10 cellular contexts compared by ENCODE assay signal in the genomic region with DNA sequence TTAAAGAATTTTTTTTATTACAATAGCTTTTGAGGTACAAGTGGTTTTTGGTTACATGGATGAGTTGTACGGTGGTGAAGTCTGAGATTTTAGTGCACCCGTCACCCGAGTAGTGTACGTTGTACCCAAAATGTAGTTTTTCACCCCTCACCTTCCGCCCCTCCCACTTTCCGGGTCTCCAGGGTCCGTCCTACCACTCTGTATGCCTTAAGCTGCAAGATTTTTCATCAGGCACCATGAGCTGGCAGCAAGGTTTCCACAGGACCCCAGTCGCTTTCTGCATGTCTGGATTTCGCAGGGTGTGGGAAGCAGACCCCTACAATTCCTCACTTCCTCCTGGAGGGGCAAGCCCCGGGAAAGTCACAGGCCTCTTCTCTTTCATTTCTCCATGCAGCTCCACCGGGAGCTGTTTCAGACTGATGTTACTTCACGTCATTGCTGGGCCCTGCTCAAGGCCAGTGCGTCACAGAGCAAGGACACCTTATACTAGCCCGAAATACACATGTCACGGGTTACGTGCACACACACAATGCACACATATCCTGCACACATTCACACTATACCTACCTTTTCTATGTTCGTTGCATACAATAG.
DNase-seq lines count a peak whose midpoint lies in the region; ATAC-seq and TF ChIP-seq lines count a peak whose summit lies in the region.
"Had no signal": no experiment of that assay in that cellular context is flagged by ENCODE, and none has a peak within 500 bp of the region (broad histone marks: within the 10 kb centered on the region; RNA-seq: fewer than 3 reads in every experiment).

No MANE protein-coding gene starts in this region.

- H3K27me3 Mint-ChIP-seq in stimulated activated naive CD8-positive, alpha-beta T cell treated with anti-CD3 and anti-CD28 coated beads, Interleukin-15, Interleukin-2, amounts not matched to agents 100 ng/mL and 50 ng/mL, for 24 hours = peaks cover 3% of the 10 kb centered on the region
- no peaks in the 10 kb centered on the region for H3K27me3 Mint-ChIP-seq in central memory CD8-positive, alpha-beta T cell
- H3K27me3 Mint-ChIP-seq in osteocyte (ENCODE audit: unreplicated experiment) = no peaks in the 10 kb centered on the region

- H3K9me3 Mint-ChIP-seq in stimulated activated naive CD8-positive, alpha-beta T cell treated with anti-CD3 and anti-CD28 coated beads, Interleukin-15, Interleukin-2, amounts not matched to agents 100 ng/mL and 50 ng/mL, for 24 hours = no peaks in the 10 kb centered on the region
- no peaks in the 10 kb centered on the region for H3K9me3 Mint-ChIP-seq in central memory CD8-positive, alpha-beta T cell
- no peaks in the 10 kb centered on the region for H3K9me3 Mint-ChIP-seq in osteocyte (ENCODE audit: unreplicated experiment)

- H3K4me1 Mint-ChIP-seq in stimulated activated naive CD8-positive, alpha-beta T cell treated with anti-CD3 and anti-CD28 coated beads, Interleukin-15, Interleukin-2, amounts not matched to agents 100 ng/mL and 50 ng/mL, for 24 hours (ENCODE audit: low read depth) = peaks cover 33% of the 10 kb centered on the region
- peaks cover 40% of the 10 kb centered on the region for H3K4me1 Mint-ChIP-seq in central memory CD8-positive, alpha-beta T cell
- H3K4me1 Mint-ChIP-seq in osteocyte (ENCODE audit: unreplicated experiment) = peaks cover 63% of the 10 kb centered on the region

- ATAC-seq in stimulated activated naive CD8-positive, alpha-beta T cell treated with anti-CD3 and anti-CD28 coated beads, Interleukin-15, Interleukin-2, amounts not matched to agents 100 U/mL and 50 U/mL, for 24 hours = no peak
- ATAC-seq in central memory CD8-positive, alpha-beta T cell (replicated peaks; ENCODE audit: extremely low read depth, poor library complexity, severe bottlenecking) = no peak
- ATAC-seq in HG03159 (IDR thresholded peaks at IDR 0.05; ENCODE audit: unreplicated experiment) = no peak
- ATAC-seq in activated CD4-positive, CD25-positive, alpha-beta regulatory T cell treated with anti-CD3 and anti-CD28 coated beads, Interleukin-2, amount 50 U/mL, for 24 hours = no peak

- DNase-seq in stimulated activated naive CD8-positive, alpha-beta T cell treated with anti-CD3 and anti-CD28 coated beads, Interleukin-15, Interleukin-2, amounts not matched to agents 100 U/mL and 50 U/mL, for 24 hours = no peak
- DNase-seq in central memory CD8-positive, alpha-beta T cell (ENCODE audit: low spot score in 2 of 2) = no peak
- no peak for DNase-seq in osteocyte (ENCODE audit: extremely low spot score, unreplicated experiment)
- DNase-seq in activated effector memory CD4-positive, alpha-beta T cell treated with Interleukin-2 at 50 U/mL for 16 hours = no peak
- no peak for DNase-seq in dedifferentiated amniotic fluid mesenchymal stem cell (ENCODE audit: extremely low spot score)
- DNase-seq: Calu3, NCI-H1694 treated with DMSO at 0.1 percent for 48 hours had no signal

- peak overlapping the region; percentile 50 for H3K27ac Mint-ChIP-seq in stimulated activated naive CD8-positive, alpha-beta T cell treated with anti-CD3 and anti-CD28 coated beads, Interleukin-15, Interleukin-2, amounts not matched to agents 100 ng/mL and 50 ng/mL, for 24 hours
- peak overlapping the region; percentile 40 for H3K27ac Mint-ChIP-seq in central memory CD8-positive, alpha-beta T cell (ENCODE audit: low read depth)
- H3K27ac Mint-ChIP-seq in osteocyte (ENCODE audit: unreplicated experiment) = peak overlapping the region; percentile 28

- H3K36me3 Mint-ChIP-seq in stimulated activated naive CD8-positive, alpha-beta T cell treated with anti-CD3 and anti-CD28 coated beads, Interleukin-15, Interleukin-2, amounts not matched to agents 100 ng/mL and 50 ng/mL, for 24 hours (ENCODE audit: low read depth) = no peaks in the 10 kb centered on the region
- peaks cover 2% of the 10 kb centered on the region for H3K36me3 Mint-ChIP-seq in central memory CD8-positive, alpha-beta T cell (ENCODE audit: insufficient read depth)
- no peaks in the 10 kb centered on the region for H3K36me3 Mint-ChIP-seq in osteocyte (ENCODE audit: unreplicated experiment)

- H3K4me3 Mint-ChIP-seq in stimulated activated naive CD8-positive, alpha-beta T cell treated with anti-CD3 and anti-CD28 coated beads, Interleukin-15, Interleukin-2, amounts not matched to agents 100 ng/mL and 50 ng/mL, for 24 hours = no peak overlapping the region
- H3K4me3 Mint-ChIP-seq in central memory CD8-positive, alpha-beta T cell = no peak overlapping the region
- no peak overlapping the region for H3K4me3 Mint-ChIP-seq in osteocyte (ENCODE audit: unreplicated experiment)

- TF ChIP-seq CTCF in osteocyte (IDR thresholded peaks at IDR 0.05) = no peak
